Comparison of ENCODE assay signal across 6 cellular contexts in genomic region chr6:143871202-143871601, GRCh38. TPM values are rescaled to one million over a fixed set of nuclear protein-coding genes. Genes with fewer than 3 reads are reported as not detected.
"Had no signal": no experiment of that assay in that cellular context is flagged by ENCODE, and none has a peak within 500 bp of the region (broad histone marks: within the 10 kb centered on the region; RNA-seq: fewer than 3 reads in every experiment).

No MANE protein-coding gene starts in this region.

RNA-seq across cellular contexts. Expression of gene ZC2HC1B, which starts 6.9 kb away (rescaled TPM):
- total RNA-seq: GM23338, H1, H9, HepG2, HFFc6, HT1080 had no signal
